12 cellular contexts compared by ENCODE assay signal in genomic region chr2:177622516-177622915, GRCh38.
DNase-seq lines count a peak whose midpoint lies in the region; ATAC-seq and TF ChIP-seq lines count a peak whose summit lies in the region.
"Had no signal": no experiment of that assay in that cellular context is flagged by ENCODE, and none has a peak within 500 bp of the region (broad histone marks: within the 10 kb centered on the region; RNA-seq: fewer than 3 reads in every experiment).

No MANE protein-coding gene starts in this region.

- H3K9me3 ChIP-seq in A673 (ENCODE audit: low read depth, low read length, poor library complexity, severe bottlenecking) (no peaks in the 10 kb centered on the region), T-helper 17 cell (ENCODE audit: control insufficient read depth, low read length, poor library complexity, severe bottlenecking) (no peaks in the 10 kb centered on the region)
- H3K9me3 ChIP-seq: stomach had no signal

- no peak for ATAC-seq in T-helper 17 cell
- ATAC-seq in GM21367 (IDR thresholded peaks at IDR 0.05; ENCODE audit: unreplicated experiment), result no peak
- no peak for ATAC-seq in HG02885 (IDR thresholded peaks at IDR 0.05; ENCODE audit: poor library complexity, unreplicated experiment)
- ATAC-seq: GM12878 had no signal

- H3K4me3 Mint-ChIP-seq in T-helper 17 cell, result no peak overlapping the region

- H3K4me1 Mint-ChIP-seq in T-helper 17 cell, result peaks cover 5% of the 10 kb centered on the region

- H3K27ac Mint-ChIP-seq in T-helper 17 cell, result no peak overlapping the region

- H3K27me3 Mint-ChIP-seq in T-helper 17 cell, result peaks cover 24% of the 10 kb centered on the region

- CTCF ChIA-PET in A673 (lab: Charles Lee), result interaction anchor here (0.9 kb wide), 1 partner anchor 18 kb away, joined by 3 read pairs; no protein-coding TSS in a partner anchor

- peak overlapping the region; percentile 15 for H3K4me3 ChIP-seq in A673 (ENCODE audit: low read depth, low read length, poor library complexity, severe bottlenecking)
- H3K4me3 ChIP-seq: GM12878, stomach had no signal

- peaks cover 25% of the 10 kb centered on the region for H3K4me1 ChIP-seq in A673 (ENCODE audit: insufficient read depth, low read length, poor library complexity, severe bottlenecking)

- peak; percentile 73 for DNase-seq in A673 (ENCODE audit: low spot score)
- DNase-seq in G401 (ENCODE audit: low spot score), result peak; percentile 61
- DNase-seq in SK-MEL-5 (ENCODE audit: low read depth, low spot score), result peak; percentile 68
- peak; percentile 72 for DNase-seq in islet precursor cell
- DNase-seq in dedifferentiated amniotic fluid mesenchymal stem cell (ENCODE audit: extremely low spot score), result no peak
- no peak for DNase-seq in T-helper 17 cell
- DNase-seq: activated T-cell treated with anti-CD3 and anti-CD28 coated beads, Interleukin-2, amount 50 U/mL, for 48 hours; KG1; stomach had no signal

- H3K27me3 ChIP-seq in A673 (replicated peaks; ENCODE audit: insufficient read depth, low read depth, low read length, poor library complexity), result no peaks in the 10 kb centered on the region

- intact Hi-C loops in A673 (cut with micrococcal nuclease; ENCODE audit: unreplicated experiment), result loop anchor here (2.0 to 5.0 kb wide), 2 partner anchors 55 to 102 kb away; no protein-coding TSS in a partner anchor

- in situ Hi-C loops in G401 (cut with HindIII; ENCODE audit: low sequenced_read_pairs), result no loop called here
- in situ Hi-C loops in SK-MEL-5 (cut with HindIII; ENCODE audit: low pct_unique_long_range_greater_than_20kb, low sequenced_read_pairs), result loop anchor here (25.0 kb wide), 1 partner anchor 110 kb away; no protein-coding TSS in a partner anchor

- H3K36me3 Mint-ChIP-seq in T-helper 17 cell (ENCODE audit: low read depth), result peaks cover 5% of the 10 kb centered on the region

- no peaks in the 10 kb centered on the region for H3K36me3 ChIP-seq in A673 (ENCODE audit: insufficient read depth, low read length, poor library complexity, severe bottlenecking)
- H3K36me3 ChIP-seq: stomach had no signal

- no TSS peak for BruUV-seq in A673 (replicated peaks; lab: Mats Ljungman, UMichigan)

- POLR2A ChIA-PET in A673 (lab: Charles Lee; ENCODE audit: low non-redundant PET), result no interaction called here

- H3K27ac ChIP-seq in A673 (ENCODE audit: low read depth, low read length, poor library complexity, severe bottlenecking), result peak overlapping the region; percentile 56
- H3K27ac ChIP-seq: stomach had no signal

- TF ChIP-seq CTCF in A673 (conservative IDR thresholded peaks at IDR 0.05; ENCODE audit: low read depth, low read length), result peak; percentile 66

Comparison
In these comparisons a context has a peak if more than half of its experiments do, and no peak if none do; other contexts are left out.
1. DNase-seq: peak in A673 (single experiment), G401 (single experiment), SK-MEL-5 (single experiment) and islet precursor cell (single experiment); none in dedifferentiated amniotic fluid mesenchymal stem cell (single experiment) and T-helper 17 cell (0 of 3).